In the genomic region with DNA sequence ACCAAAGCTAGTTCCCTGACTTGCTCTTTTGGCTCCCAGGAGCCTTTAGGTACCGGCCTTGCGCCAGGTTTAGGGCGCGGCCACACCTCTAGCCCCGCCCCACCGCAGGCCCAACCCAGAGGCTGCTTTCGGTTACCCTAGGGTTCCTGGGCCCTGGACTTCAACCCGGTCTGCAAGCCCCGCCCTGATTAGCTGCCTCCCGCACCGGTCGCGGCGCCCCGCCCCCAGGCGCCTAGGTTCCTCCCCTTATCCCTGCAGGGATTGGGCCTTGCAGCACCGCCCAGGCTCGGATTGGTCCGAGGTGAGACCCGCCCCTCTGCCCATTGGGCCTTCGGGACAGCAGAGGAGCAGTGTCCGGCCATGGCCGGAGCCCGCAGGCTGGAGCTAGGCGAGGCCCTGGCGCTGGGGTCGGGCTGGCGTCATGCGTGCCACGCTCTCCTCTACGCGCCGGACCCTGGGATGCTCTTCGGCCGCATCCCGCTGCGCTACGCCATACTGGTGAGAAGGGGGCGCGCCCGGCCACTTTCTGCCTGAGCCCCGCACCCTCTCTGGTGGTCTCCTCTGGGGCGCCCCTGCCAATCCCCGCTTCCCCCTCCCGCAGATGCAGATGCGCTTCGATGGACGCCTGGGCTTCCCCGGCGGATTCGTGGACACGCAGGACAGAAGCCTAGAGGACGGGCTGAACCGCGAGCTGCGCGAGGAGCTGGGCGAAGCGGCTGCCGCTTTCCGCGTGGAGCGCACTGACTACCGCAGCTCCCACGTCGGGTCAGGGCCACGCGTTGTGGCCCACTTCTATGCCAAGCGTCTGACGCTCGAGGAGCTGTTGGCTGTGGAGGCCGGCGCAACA, we compare ENCODE assay signal across 8 cellular contexts. TPM values are rescaled to one million over a fixed set of nuclear protein-coding genes. Genes with fewer than 3 reads are reported as not detected.
DNase-seq lines count a peak whose midpoint lies in the region; ATAC-seq and TF ChIP-seq lines count a peak whose summit lies in the region.

A gene (plus strand): TSS at position 330 of the 847 bp plus-strand sequence. CDS start 31 bp downstream, at position 361.

- H3K27me3 ChIP-seq in duodenal mucosa (ENCODE audit: control insufficient read depth in 1 of 2, insufficient read depth in 2 of 2, low read length in 2 of 2): no peaks in the 10 kb centered on the region
- no peaks in the 10 kb centered on the region for H3K27me3 ChIP-seq in right lobe of liver

- H3K27ac Mint-ChIP-seq in activated CD8-positive, alpha-beta T cell treated with anti-CD3 and anti-CD28 coated beads for 36 hours: peak within 1 kb of the TSS; percentile 82

- H3K27ac ChIP-seq in C4-2B: peak within 1 kb of the TSS; percentile 95
- H3K27ac ChIP-seq in duodenal mucosa (ENCODE audit: low read depth, low read length): peak within 1 kb of the TSS; percentile 91
- peak within 1 kb of the TSS; percentile 85 to 97 (median 96) for H3K27ac ChIP-seq in right lobe of liver

- TF ChIP-seq CTCF in C4-2B (conservative IDR thresholded peaks at IDR 0.05) (no peak; the same call in 1 of the 2 replicates), right lobe of liver (IDR thresholded peaks at IDR 0.05) (no peak)
- TF ChIP-seq CTCF in activated CD8-positive, alpha-beta T cell treated with anti-CD3 and anti-CD28 coated beads for 36 hours (IDR thresholded peaks at IDR 0.05): no peak

- intact Hi-C loops in activated CD8-positive, alpha-beta T cell treated with anti-CD3 and anti-CD28 coated beads for 36 hours (cut with micrococcal nuclease): no loop called here
- intact Hi-C loops in right lobe of liver (cut with DNase I): no loop called here

- H3K4me3 ChIP-seq in duodenal mucosa (ENCODE audit: low read depth in 1 of 2, low read length in 2 of 2): peak within 1 kb of the TSS; percentile 86 to 93
- peak within 1 kb of the TSS; percentile 81 to 97 (median 84) for H3K4me3 ChIP-seq in right lobe of liver

- peak within 1 kb of the TSS; percentile 79 for H3K4me3 Mint-ChIP-seq in activated CD8-positive, alpha-beta T cell treated with anti-CD3 and anti-CD28 coated beads for 36 hours

- CTCF ChIA-PET in activated CD8-positive, alpha-beta T cell treated with anti-CD3 and anti-CD28 coated beads for 36 hours (lab: Charles Lee): interaction anchor here (1.0 to 1.6 kb wide), 3 partner anchors 10 to 348 kb away, joined by 3 to 4 read pairs (median 3); no protein-coding TSS in a partner anchor

- H3K27me3 Mint-ChIP-seq in activated CD8-positive, alpha-beta T cell treated with anti-CD3 and anti-CD28 coated beads for 36 hours: no peaks in the 10 kb centered on the region

- ATAC-seq in GM19372 (IDR thresholded peaks at IDR 0.05; ENCODE audit: low read depth, unreplicated experiment) (peak; percentile 97), HG03521 (IDR thresholded peaks at IDR 0.05; ENCODE audit: unreplicated experiment) (peak; percentile 98), right lobe of liver (peak; percentile 95 to 98 (median 96))
- peak; percentile 99 for ATAC-seq in activated CD8-positive, alpha-beta T cell treated with anti-CD3 and anti-CD28 coated beads for 36 hours

- 0% methylated on average over 16 of the region's 73 CpGs for WGBS in right lobe of liver (ENCODE audit: insufficient coverage, low coverage, low lambda C conversion rate, missing lambda C conversion rate)

- POLR2A ChIA-PET in activated CD8-positive, alpha-beta T cell treated with anti-CD3 and anti-CD28 coated beads for 36 hours (lab: Charles Lee): interaction anchor here (0.7 to 1.1 kb wide), 2 partner anchors 20 to 355 kb away, joined by 3 read pairs; no protein-coding TSS in a partner anchor

- H3K9me3 ChIP-seq in duodenal mucosa (ENCODE audit: control insufficient read depth in 1 of 2, low read length in 2 of 2): no peaks in the 10 kb centered on the region
- H3K9me3 ChIP-seq in right lobe of liver: no peaks in the 10 kb centered on the region

- peak; percentile 98 for DNase-seq in NCI-H82 treated with DMSO at 0.1 percent for 48 hours (lab: John Stamatoyannopoulos, UW; ENCODE audit: unreplicated experiment)
- peak; percentile 98 for DNase-seq in activated CD8-positive, alpha-beta T cell treated with anti-CD3 and anti-CD28 coated beads for 36 hours
- peak; percentile 100 for DNase-seq in right lobe of liver
- peak; percentile 97 for DNase-seq in stimulated activated CD4-positive, alpha-beta T cell treated with anti-CD3 and anti-CD28 coated beads, Interleukin-4, amount 100 ng/mL, for 24 hours

- H3K36me3 ChIP-seq in duodenal mucosa (ENCODE audit: control insufficient read depth in 1 of 2, insufficient read depth in 2 of 2, low read length in 2 of 2) (peaks cover 11 to 15% of the 10 kb centered on the region in 2 donors), right lobe of liver (peaks cover 0 to 18% (median 0%) of the 10 kb centered on the region in 4 donors)

- H3K4me1 Mint-ChIP-seq in activated CD8-positive, alpha-beta T cell treated with anti-CD3 and anti-CD28 coated beads for 36 hours (ENCODE audit: low read depth): peaks cover 22% of the 10 kb centered on the region

- H3K9me3 Mint-ChIP-seq in activated CD8-positive, alpha-beta T cell treated with anti-CD3 and anti-CD28 coated beads for 36 hours: no peaks in the 10 kb centered on the region

- peak; percentile 98 for TF ChIP-seq POLR2A in right lobe of liver (IDR thresholded peaks at IDR 0.05)

- H3K4me1 ChIP-seq in duodenal mucosa (ENCODE audit: control insufficient read depth in 1 of 2, insufficient read depth in 2 of 2, low read length in 2 of 2) (peaks cover 17 to 45% of the 10 kb centered on the region in 2 donors), right lobe of liver (peaks cover 0 to 43% (median 13%) of the 10 kb centered on the region in 4 donors)

- peak within 1 kb of the TSS; percentile 89 to 95 for H3K9ac ChIP-seq in duodenal mucosa (ENCODE audit: low read depth in 1 of 2, low read length in 2 of 2)

- peaks cover 8% of the 10 kb centered on the region for H3K36me3 Mint-ChIP-seq in activated CD8-positive, alpha-beta T cell treated with anti-CD3 and anti-CD28 coated beads for 36 hours (ENCODE audit: low read depth)

RNA-seq across cellular contexts. Expression of the gene that starts here (rescaled TPM):
- total RNA-seq in activated CD8-positive, alpha-beta T cell treated with anti-CD3 and anti-CD28 coated beads for 36 hours: 1 to 10 TPM; 5.1 to 5.5 TPM
- total RNA-seq in right lobe of liver: 10 to 100 TPM; 16.7 to 36.4 (median 20.3) TPM

Comparison
In these comparisons a context has a peak if more than half of its experiments do, and no peak if none do; other contexts are left out.
1. Peak in every context shown above with its lines: DNase-seq, ATAC-seq, H3K4me3 ChIP-seq and H3K27ac ChIP-seq.